21 cellular contexts compared by ENCODE assay signal in the genomic region with DNA sequence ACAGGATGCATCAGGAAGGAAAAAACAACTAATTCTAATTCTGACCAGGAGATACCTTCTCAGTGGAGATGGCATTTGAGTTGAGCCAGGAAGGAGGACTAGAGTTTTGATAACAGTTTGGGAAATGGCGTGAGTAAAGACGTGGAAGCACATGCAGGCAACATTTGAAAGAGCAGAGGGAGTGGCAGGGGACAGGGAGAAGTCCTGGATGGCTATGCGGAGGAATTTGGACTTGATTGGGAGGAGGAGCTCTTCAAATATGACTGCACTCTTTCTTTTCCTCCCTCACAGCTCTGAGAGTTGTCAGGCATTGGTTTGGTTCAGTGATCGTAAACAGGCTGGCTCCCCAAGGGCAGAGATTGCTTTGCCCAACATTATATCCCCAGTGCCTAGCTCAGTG.
DNase-seq lines count a peak whose midpoint lies in the region; ATAC-seq and TF ChIP-seq lines count a peak whose summit lies in the region.
"Had no signal": no experiment of that assay in that cellular context is flagged by ENCODE, and none has a peak within 500 bp of the region (broad histone marks: within the 10 kb centered on the region; RNA-seq: fewer than 3 reads in every experiment).

No MANE protein-coding gene starts in this region.

- peak overlapping the region; percentile 48 for H3K9ac ChIP-seq in iPS-15b (ENCODE audit: low read depth, low read length)
- H3K9ac ChIP-seq: BLaER1 had no signal

- H3K4me3 ChIP-seq in iPS-15b (ENCODE audit: low read depth, low read length) = no peak overlapping the region
- H3K4me3 ChIP-seq: BLaER1, GM12878, SJCRH30 had no signal

- CTCF ChIA-PET in WTC11 (lab: Charles Lee) = interaction anchor here (0.8 to 5.6 kb wide), 16 partner anchors 12 to 473 kb away, joined by 3 to 98 read pairs (median 6); a partner anchor contains a TSS

- H3K36me3 ChIP-seq in iPS-15b (ENCODE audit: control insufficient read depth, insufficient read depth, low read length) = peaks cover 12% of the 10 kb centered on the region
- H3K36me3 ChIP-seq: SJCRH30 had no signal

- peaks cover 9% of the 10 kb centered on the region for H3K36me3 Mint-ChIP-seq in T-helper 2 cell treated with Interferon-gamma antibody and Interleukin-4, amounts not matched to agents 5 μg/mL and 100 μg/mL, for 36 hours (ENCODE audit: low read depth)
- H3K36me3 Mint-ChIP-seq in WTC11 (peaks cover 15% of the 10 kb centered on the region), neural crest cell (ENCODE audit: low read depth) (peaks cover 2% of the 10 kb centered on the region), immature natural killer cell (peaks cover 6 to 17% (median 16%) of the 10 kb centered on the region in 3 donors)
- H3K36me3 Mint-ChIP-seq: IgD-negative memory B cell had no signal

- DNase-seq in T-helper 2 cell treated with Interferon-gamma antibody and Interleukin-4, amounts not matched to agents 5 μg/mL and 100 μg/mL, for 36 hours (ENCODE audit: low spot score) = no peak
- DNase-seq in T-helper 2 cell = no peak
- no peak for DNase-seq in WTC11 (ENCODE audit: low spot score)
- DNase-seq in neural crest cell (ENCODE audit: low read depth, low spot score) = no peak
- DNase-seq in immature natural killer cell = no peak
- no peak for DNase-seq in NCI-H2107 treated with DMSO at 0.1 percent for 48 hours (lab: John Stamatoyannopoulos, UW; ENCODE audit: unreplicated experiment)
- no peak for DNase-seq in stimulated activated CD4-positive, alpha-beta T cell treated with anti-CD3 and anti-CD28 coated beads, Interleukin-12 subunit alpha, Interleukin-12 subunit beta, amount 100 ng/mL, for 4 hours
- DNase-seq: ACHN; CD4-positive, alpha-beta T cell; COR-L47; DMS79; H7; HFFc6; MV-4-11; NCI-H2081; NCI-H526; SJCRH30 had no signal

- no peaks in the 10 kb centered on the region for H3K27me3 ChIP-seq in iPS-15b (ENCODE audit: control insufficient read depth, insufficient read depth, low read length)
- H3K27me3 ChIP-seq: BLaER1, SJCRH30 had no signal

- H3K9me3 ChIP-seq in iPS-15b (ENCODE audit: control insufficient read depth, insufficient read depth, low read length) = no peaks in the 10 kb centered on the region
- H3K9me3 ChIP-seq: BLaER1, SJCRH30 had no signal

- ATAC-seq in WTC11 = no peak

- TF ChIP-seq CTCF in WTC11 (IDR thresholded peaks at IDR 0.05) (no peak), neural crest cell (conservative IDR thresholded peaks at IDR 0.05) (no peak)

- H3K27me3 Mint-ChIP-seq in T-helper 2 cell treated with Interferon-gamma antibody and Interleukin-4, amounts not matched to agents 5 μg/mL and 100 μg/mL, for 36 hours (ENCODE audit: low read depth) = no peaks in the 10 kb centered on the region
- H3K27me3 Mint-ChIP-seq in WTC11 (ENCODE audit: low read depth) (no peaks in the 10 kb centered on the region), neural crest cell (ENCODE audit: low read depth) (no peaks in the 10 kb centered on the region), immature natural killer cell (ENCODE audit: low read depth in 3 of 3) (peaks cover 2 to 3% (median 2%) of the 10 kb centered on the region in 3 donors)
- H3K27me3 Mint-ChIP-seq: CD4-positive, alpha-beta T cell; IgD-negative memory B cell had no signal

- H3K9me3 Mint-ChIP-seq in T-helper 2 cell treated with Interferon-gamma antibody and Interleukin-4, amounts not matched to agents 5 μg/mL and 100 μg/mL, for 36 hours = no peaks in the 10 kb centered on the region
- H3K9me3 Mint-ChIP-seq in WTC11 (no peaks in the 10 kb centered on the region), neural crest cell (no peaks in the 10 kb centered on the region), immature natural killer cell (no peaks in the 10 kb centered on the region)
- H3K9me3 Mint-ChIP-seq: CD4-positive, alpha-beta T cell; HFFc6; IgD-negative memory B cell had no signal

- no peak overlapping the region for H3K4me3 Mint-ChIP-seq in T-helper 2 cell treated with Interferon-gamma antibody and Interleukin-4, amounts not matched to agents 5 μg/mL and 100 μg/mL, for 36 hours
- H3K4me3 Mint-ChIP-seq in WTC11 (no peak overlapping the region), neural crest cell (no peak overlapping the region), immature natural killer cell (no peak overlapping the region)
- H3K4me3 Mint-ChIP-seq: CD4-positive, alpha-beta T cell; HFFc6 had no signal

- peaks cover 32% of the 10 kb centered on the region for H3K4me1 ChIP-seq in iPS-15b (ENCODE audit: control insufficient read depth, insufficient read depth, low read length)

- peak overlapping the region; percentile 13 for H3K27ac Mint-ChIP-seq in T-helper 2 cell treated with Interferon-gamma antibody and Interleukin-4, amounts not matched to agents 5 μg/mL and 100 μg/mL, for 36 hours
- H3K27ac Mint-ChIP-seq in WTC11 (no peak overlapping the region; the same call in 1 of the 2 replicates), neural crest cell (ENCODE audit: unreplicated experiment) (peak overlapping the region; percentile 76), immature natural killer cell (no peak overlapping the region)
- H3K27ac Mint-ChIP-seq: CD4-positive, alpha-beta T cell; HFFc6; IgD-negative memory B cell had no signal

- H3K4me1 Mint-ChIP-seq in T-helper 2 cell treated with Interferon-gamma antibody and Interleukin-4, amounts not matched to agents 5 μg/mL and 100 μg/mL, for 36 hours (ENCODE audit: low read depth) = peaks cover 2% of the 10 kb centered on the region
- H3K4me1 Mint-ChIP-seq in WTC11 (no peaks in the 10 kb centered on the region), neural crest cell (peaks cover 17% of the 10 kb centered on the region), immature natural killer cell (peaks cover 0 to 6% of the 10 kb centered on the region in 2 donors)

- POLR2A ChIA-PET in WTC11 (lab: Charles Lee) = interaction anchor here (0.6 kb wide), 1 partner anchor 416 kb away, joined by 6 read pairs; no protein-coding TSS in a partner anchor

TF ChIP-seq in WTC11, 78 proteins besides CTCF, POLR2A, EP300 and RAD21:
- TF ChIP-seq, protein P1, sequence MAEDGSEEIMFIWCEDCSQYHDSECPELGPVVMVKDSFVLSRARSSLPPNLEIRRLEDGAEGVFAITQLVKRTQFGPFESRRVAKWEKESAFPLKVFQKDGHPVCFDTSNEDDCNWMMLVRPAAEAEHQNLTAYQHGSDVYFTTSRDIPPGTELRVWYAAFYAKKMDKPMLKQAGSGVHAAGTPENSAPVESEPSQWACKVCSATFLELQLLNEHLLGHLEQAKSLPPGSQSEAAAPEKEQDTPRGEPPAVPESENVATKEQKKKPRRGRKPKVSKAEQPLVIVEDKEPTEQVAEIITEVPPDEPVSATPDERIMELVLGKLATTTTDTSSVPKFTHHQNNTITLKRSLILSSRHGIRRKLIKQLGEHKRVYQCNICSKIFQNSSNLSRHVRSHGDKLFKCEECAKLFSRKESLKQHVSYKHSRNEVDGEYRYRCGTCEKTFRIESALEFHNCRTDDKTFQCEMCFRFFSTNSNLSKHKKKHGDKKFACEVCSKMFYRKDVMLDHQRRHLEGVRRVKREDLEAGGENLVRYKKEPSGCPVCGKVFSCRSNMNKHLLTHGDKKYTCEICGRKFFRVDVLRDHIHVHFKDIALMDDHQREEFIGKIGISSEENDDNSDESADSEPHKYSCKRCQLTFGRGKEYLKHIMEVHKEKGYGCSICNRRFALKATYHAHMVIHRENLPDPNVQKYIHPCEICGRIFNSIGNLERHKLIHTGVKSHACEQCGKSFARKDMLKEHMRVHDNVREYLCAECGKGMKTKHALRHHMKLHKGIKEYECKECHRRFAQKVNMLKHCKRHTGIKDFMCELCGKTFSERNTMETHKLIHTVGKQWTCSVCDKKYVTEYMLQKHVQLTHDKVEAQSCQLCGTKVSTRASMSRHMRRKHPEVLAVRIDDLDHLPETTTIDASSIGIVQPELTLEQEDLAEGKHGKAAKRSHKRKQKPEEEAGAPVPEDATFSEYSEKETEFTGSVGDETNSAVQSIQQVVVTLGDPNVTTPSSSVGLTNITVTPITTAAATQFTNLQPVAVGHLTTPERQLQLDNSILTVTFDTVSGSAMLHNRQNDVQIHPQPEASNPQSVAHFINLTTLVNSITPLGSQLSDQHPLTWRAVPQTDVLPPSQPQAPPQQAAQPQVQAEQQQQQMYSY (CRISPR knock-in tag; IDR thresholded peaks at IDR 0.05) = 0 out of 2 replicates have a peak, but pooled peaks have one; percentile 12
- TF ChIP-seq, protein P2, sequence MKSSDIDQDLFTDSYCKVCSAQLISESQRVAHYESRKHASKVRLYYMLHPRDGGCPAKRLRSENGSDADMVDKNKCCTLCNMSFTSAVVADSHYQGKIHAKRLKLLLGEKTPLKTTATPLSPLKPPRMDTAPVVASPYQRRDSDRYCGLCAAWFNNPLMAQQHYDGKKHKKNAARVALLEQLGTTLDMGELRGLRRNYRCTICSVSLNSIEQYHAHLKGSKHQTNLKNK (CRISPR knock-in tag; IDR thresholded peaks at IDR 0.05) = no peak

Comparison
In these comparisons a context has a peak if more than half of its experiments do, and no peak if none do; other contexts are left out.
1. H3K27ac Mint-ChIP-seq: peak in T-helper 2 cell treated with Interferon-gamma antibody and Interleukin-4, amounts not matched to agents 5 μg/mL and 100 μg/mL, for 36 hours (single experiment) and neural crest cell (single experiment); none in WTC11 (single experiment) and immature natural killer cell (0 of 6).